8 cellular contexts compared by ENCODE assay signal in genomic region chr19:1067341-1068103, GRCh38. TPM values are rescaled to one million over a fixed set of nuclear protein-coding genes. Genes with fewer than 3 reads are reported as not detected.
A peak's percentile ranks its signal among the peaks of the same experiment; 100 is the strongest.
DNase-seq lines count a peak whose midpoint lies in the region; ATAC-seq and TF ChIP-seq lines count a peak whose summit lies in the region.

No MANE protein-coding gene starts in this region.

- peak overlapping the region; percentile 96 for H3K4me3 Mint-ChIP-seq in activated naive CD4-positive, alpha-beta T cell treated with anti-CD3 and anti-CD28 coated beads for 36 hours

- peaks cover 44% of the 10 kb centered on the region for H3K4me1 Mint-ChIP-seq in activated naive CD4-positive, alpha-beta T cell treated with anti-CD3 and anti-CD28 coated beads for 36 hours (ENCODE audit: low read depth)

- no peaks in the 10 kb centered on the region for H3K9me3 Mint-ChIP-seq in activated naive CD4-positive, alpha-beta T cell treated with anti-CD3 and anti-CD28 coated beads for 36 hours

- no peaks in the 10 kb centered on the region for H3K27me3 Mint-ChIP-seq in activated naive CD4-positive, alpha-beta T cell treated with anti-CD3 and anti-CD28 coated beads for 36 hours (ENCODE audit: low read depth)

- H3K9ac ChIP-seq in HUES48 (ENCODE audit: low read depth, low read length): no peak overlapping the region

- no peak for TF ChIP-seq CTCF in lower leg skin (IDR thresholded peaks at IDR 0.05)

- CTCF ChIA-PET in activated naive CD4-positive, alpha-beta T cell treated with anti-CD3 and anti-CD28 coated beads for 36 hours (lab: Charles Lee): interaction anchor here (0.6 to 1.9 kb wide), 7 partner anchors 9 to 177 kb away, joined by 3 to 8 read pairs (median 3); no protein-coding TSS in a partner anchor

- 9 to 12% methylated on average over 19 to 32 of the region's 40 CpGs for WGBS in lower leg skin, 2 donors

- no peak for TF ChIP-seq POLR2A in lower leg skin (IDR thresholded peaks at IDR 0.05)

- peaks cover 19% of the 10 kb centered on the region for H3K36me3 Mint-ChIP-seq in activated naive CD4-positive, alpha-beta T cell treated with anti-CD3 and anti-CD28 coated beads for 36 hours (ENCODE audit: low read depth)

- DNase-seq in activated naive CD4-positive, alpha-beta T cell treated with anti-CD3 and anti-CD28 coated beads for 36 hours: peak; percentile 78
- DNase-seq in lower leg skin (ENCODE audit: low spot score in 2 of 2): no peak
- no peak for DNase-seq in SIG-M5 treated with dmso at 0.1 percent for 504 hours (lab: John Stamatoyannopoulos, UW; ENCODE audit: unreplicated experiment)
- DNase-seq in cerebellum (ENCODE audit: low spot score): no peak
- DNase-seq in Ammon's horn (ENCODE audit: low spot score): no peak
- DNase-seq in NCI-H2196 (lab: John Stamatoyannopoulos, UW; ENCODE audit: unreplicated experiment): no peak

- H3K9me3 ChIP-seq in HUES48 (ENCODE audit: control insufficient read depth, insufficient read depth, low read length): no peaks in the 10 kb centered on the region

- H3K27ac Mint-ChIP-seq in activated naive CD4-positive, alpha-beta T cell treated with anti-CD3 and anti-CD28 coated beads for 36 hours: peak overlapping the region; percentile 94

- peaks cover 10% of the 10 kb centered on the region; the same call in 1 of the 2 replicates for H3K4me1 ChIP-seq in HUES48 (ENCODE audit: control insufficient read depth, insufficient read depth, low read length)

- peak overlapping the region; percentile 58; the same call in 1 of the 2 replicates for H3K4me3 ChIP-seq in HUES48 (ENCODE audit: low read depth, low read length)
- peak overlapping the region; percentile 8 for H3K4me3 ChIP-seq in lower leg skin (ENCODE audit: low read depth, poor library complexity, severe bottlenecking)

- peak; percentile 27 for ATAC-seq in GM18498 (IDR thresholded peaks at IDR 0.05; ENCODE audit: unreplicated experiment)

- H3K27me3 ChIP-seq in HUES48 (ENCODE audit: control insufficient read depth, insufficient read depth, low read length): peaks cover 25% of the 10 kb centered on the region

- intact Hi-C loops in activated naive CD4-positive, alpha-beta T cell treated with anti-CD3 and anti-CD28 coated beads for 36 hours (cut with micrococcal nuclease): loop anchor here (1.0 to 5.0 kb wide), 8 partner anchors 15 to 185 kb away; partner anchors contain the start of genes GPX4, POLR2E, RNU6-2 and TMEM259
- intact Hi-C loops in lower leg skin (cut with DNase I; ENCODE audit: low total_unique reads): no loop called here

- H3K27ac ChIP-seq in HUES48 (ENCODE audit: low read depth, low read length): no peak overlapping the region

- no peaks in the 10 kb centered on the region for H3K36me3 ChIP-seq in HUES48 (ENCODE audit: control insufficient read depth, insufficient read depth, low read length)

RNA-seq across cellular contexts. Expression of gene ARHGAP45, which starts 0.6 kb away (rescaled TPM):
- total RNA-seq in activated naive CD4-positive, alpha-beta T cell treated with anti-CD3 and anti-CD28 coated beads for 36 hours: 100 to 1,000 TPM; 123 to 136 TPM
- total RNA-seq in lower leg skin (10 to 100 TPM; 12.4 to 36.0 (median 14.4) TPM), cerebellum (2.0 TPM)

RNA-seq across cellular contexts. Expression of gene ABCA7, which starts 27.6 kb away (rescaled TPM):
- 10 to 100 TPM; 24.4 to 30.1 TPM for total RNA-seq in activated naive CD4-positive, alpha-beta T cell treated with anti-CD3 and anti-CD28 coated beads for 36 hours
- total RNA-seq in lower leg skin (10 to 100 TPM; 30.3 to 39.8 (median 33.5) TPM), cerebellum (10.3 TPM)

RNA-seq across cellular contexts. Expression of gene POLR2E, which starts 27.7 kb away (rescaled TPM):
- 100 to 1,000 TPM; 238 to 258 TPM for total RNA-seq in activated naive CD4-positive, alpha-beta T cell treated with anti-CD3 and anti-CD28 coated beads for 36 hours
- 100 to 1,000 TPM in 3 of 4 donors, 10 to 100 TPM in 1; 93.3 to 198 (median 123) TPM for total RNA-seq in lower leg skin
- total RNA-seq in cerebellum: 28.6 TPM

RNA-seq across cellular contexts. Expression of gene GPX4, which starts 36.3 kb away (rescaled TPM):
- total RNA-seq in activated naive CD4-positive, alpha-beta T cell treated with anti-CD3 and anti-CD28 coated beads for 36 hours: 100 to 1,000 TPM; 244 to 253 TPM
- total RNA-seq in lower leg skin (100 to 1,000 TPM; 375 to 507 (median 469) TPM), cerebellum (112 TPM)

RNA-seq across cellular contexts. Expression of gene CNN2, which starts 41.1 kb away (rescaled TPM):
- 100 to 1,000 TPM; 104 TPM for total RNA-seq in activated naive CD4-positive, alpha-beta T cell treated with anti-CD3 and anti-CD28 coated beads for 36 hours
- total RNA-seq in lower leg skin: 10 to 100 TPM; 71.2 to 86.5 (median 79.7) TPM
- 12.2 TPM for total RNA-seq in cerebellum
